ENCODE assay signal across 24 cellular contexts in genomic region chr3:182245059-182245458, GRCh38.
"Had no signal": no experiment of that assay in that cellular context is flagged by ENCODE, and none has a peak within 500 bp of the region (broad histone marks: within the 10 kb centered on the region; RNA-seq: fewer than 3 reads in every experiment).

No MANE protein-coding gene starts in this region.

- H3K4me3 ChIP-seq: MG63, SJSA1, SK-N-MC had no signal

- H3K27ac ChIP-seq: SJSA1, SK-N-MC had no signal

- H3K9me3 ChIP-seq: MG63, SJSA1 had no signal

- H3K36me3 ChIP-seq: MG63, SJSA1 had no signal

- DNase-seq: IMR-90, Karpas-422, KG1, MG63, NCI-H1092, NCI-H1105 treated with DMSO at 0.1 percent for 48 hours, NCI-H1417 treated with DMSO at 0.1 percent for 48 hours, NCI-H146, NCI-H187, NCI-H2029, NCI-H2081 treated with DMSO at 0.1 percent for 48 hours, NCI-H2171, NCI-H226, NCI-H446, NCI-H510A, NCI-H524 treated with DMSO at 0.1 percent for 48 hours, NCI-H69, NCI-H774, Right ventricle myocardium superior, RPMI8226, SIG-M5 had no signal

- H3K27me3 ChIP-seq: MG63, SJSA1 had no signal

- FAIRE-seq: RCC 7860 had no signal
